Comparison of ENCODE assay signal across 14 cellular contexts in the genomic region with DNA sequence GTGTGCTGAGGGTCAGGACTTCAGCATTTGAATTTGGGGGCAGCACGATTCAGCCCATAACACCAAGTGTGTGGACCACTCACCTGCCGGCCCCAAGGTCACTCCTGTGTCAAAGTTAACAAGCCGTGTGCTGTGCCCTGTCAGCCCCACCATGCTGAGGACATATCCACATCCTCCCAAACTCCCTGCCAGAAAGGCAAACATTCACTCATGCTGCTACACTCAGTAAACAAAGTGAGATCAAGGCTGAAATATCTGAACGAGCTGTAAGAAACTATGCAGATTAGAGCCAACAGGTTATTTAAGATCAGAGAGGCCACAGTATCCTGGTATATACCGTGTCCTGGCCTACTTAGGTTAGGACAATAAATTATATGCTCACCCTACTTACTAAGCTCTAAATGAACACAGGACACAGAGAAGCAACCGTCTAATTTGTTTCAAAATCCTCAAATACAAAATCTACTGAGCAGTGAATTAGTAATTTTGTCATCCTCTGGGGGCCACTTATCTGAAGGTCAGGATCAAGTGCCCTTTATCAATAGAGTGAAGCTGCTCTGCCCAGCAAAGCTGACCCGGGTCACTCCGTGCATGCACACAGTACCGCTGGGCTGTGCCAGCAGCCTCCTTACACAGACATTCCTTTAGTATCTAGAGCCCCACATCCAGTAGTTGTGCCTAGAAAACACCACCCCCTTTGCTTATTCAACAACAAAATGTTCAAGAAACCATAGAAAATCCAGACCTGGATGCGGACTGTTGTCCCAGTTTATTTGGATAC. TPM values are rescaled to one million over a fixed set of nuclear protein-coding genes. Genes with fewer than 3 reads are reported as not detected.
DNase-seq lines count a peak whose midpoint lies in the region; ATAC-seq and TF ChIP-seq lines count a peak whose summit lies in the region.
"Had no signal": no experiment of that assay in that cellular context is flagged by ENCODE, and none has a peak within 500 bp of the region (broad histone marks: within the 10 kb centered on the region; RNA-seq: fewer than 3 reads in every experiment).

No MANE protein-coding gene starts in this region.

- DNase-seq in DMS53 treated with DMSO at 0.1 percent for 48 hours (lab: John Stamatoyannopoulos, UW; ENCODE audit: unreplicated experiment) (peak; percentile 27), caudate nucleus (lab: John Stamatoyannopoulos, UW) (peak in 1 of 61 donors; percentile 13), lung (ENCODE audit: low spot score) (no peak), germinal center (ENCODE audit: low spot score) (no peak), chondrocyte (ENCODE audit: low spot score) (no peak), NCI-H2227 treated with DMSO at 0.1 percent for 48 hours (lab: John Stamatoyannopoulos, UW) (no peak), NCI-H446 (lab: John Stamatoyannopoulos, UW) (no peak)
- DNase-seq: activated CD8-positive, alpha-beta memory T cell treated with anti-CD3 and anti-CD28 coated beads for 24 hours; colonic mucosa; stimulated activated naive CD4-positive, alpha-beta T cell treated with Interleukin-2 at 50 U/mL for 16 hours; WERI-Rb-1 had no signal

- peaks cover 4% of the 10 kb centered on the region for H3K9me3 Mint-ChIP-seq in chondrocyte (ENCODE audit: low read depth)

- TF ChIP-seq CTCF in C4-2B (conservative IDR thresholded peaks at IDR 0.05) (no peak), lung (IDR thresholded peaks at IDR 0.05; ENCODE audit: control extremely low read depth, extremely low read depth) (no peak), chondrocyte (IDR thresholded peaks at IDR 0.05) (no peak)

- H3K27ac ChIP-seq in C4-2B (peak overlapping the region; percentile 76), caudate nucleus (ENCODE audit: low read depth, low read length) (peak overlapping the region; percentile 40), lung (ENCODE audit: low read depth in 1 of 2, low read length in 1 of 2) (peak overlapping the region in 1 of 2 donors; percentile 58)
- H3K27ac ChIP-seq: colonic mucosa, epithelial cell of prostate, prostate gland, WERI-Rb-1 had no signal

- H3K27ac Mint-ChIP-seq in chondrocyte (ENCODE audit: unreplicated experiment): no peak overlapping the region

- peaks cover 0 to 7% of the 10 kb centered on the region in 2 donors for H3K4me1 ChIP-seq in lung (ENCODE audit: control insufficient read depth in 2 of 2, insufficient read depth in 2 of 2, low read length in 2 of 2)
- H3K4me1 ChIP-seq: colonic mucosa, prostate gland had no signal

- no peaks in the 10 kb centered on the region for H3K27me3 ChIP-seq in lung (ENCODE audit: control insufficient read depth, insufficient read depth)
- H3K27me3 ChIP-seq: colonic mucosa had no signal

- H3K36me3 Mint-ChIP-seq in chondrocyte (ENCODE audit: low read depth): peaks cover 2% of the 10 kb centered on the region

- peak; percentile 39 for ATAC-seq in lung (ENCODE audit: insufficient read depth, low FRiP score)

- WGBS in lung, 2 donors: 65 to 79% methylated on average over 10 of the region's 10 CpGs

- H3K4me1 Mint-ChIP-seq in chondrocyte (ENCODE audit: low read depth): peaks cover 6% of the 10 kb centered on the region

- H3K27me3 Mint-ChIP-seq in chondrocyte (ENCODE audit: low read depth): peaks cover 3% of the 10 kb centered on the region

- peaks cover 0 to 2% of the 10 kb centered on the region in 2 donors for H3K9me3 ChIP-seq in lung (ENCODE audit: control insufficient read depth in 2 of 2, insufficient read depth in 1 of 2, low read length in 1 of 2)
- H3K9me3 ChIP-seq: colonic mucosa, prostate gland had no signal

- H3K4me3 Mint-ChIP-seq in chondrocyte (ENCODE audit: unreplicated experiment): no peak overlapping the region

- no peak overlapping the region for H3K4me3 ChIP-seq in lung
- H3K4me3 ChIP-seq: colonic mucosa, prostate gland had no signal

- no peaks in the 10 kb centered on the region for H3K36me3 ChIP-seq in lung (ENCODE audit: control insufficient read depth in 2 of 2, insufficient read depth in 2 of 2, low read length in 2 of 2)
- H3K36me3 ChIP-seq: colonic mucosa, prostate gland, WERI-Rb-1 had no signal

RNA-seq across cellular contexts. Expression of gene RETREG1, which starts 28.2 kb away (rescaled TPM):
- 10 to 100 TPM in 1 of 2 donors, 1 to 10 TPM in 1; 6.8 to 19.5 TPM for total RNA-seq in lung
- 10 to 100 TPM in 1 of 2 donors, 1 to 10 TPM in 1; 8.7 to 10.5 TPM for polyA plus RNA-seq in lung
- 2.8 to 3.3 TPM (median 2.9 TPM) in 3 replicates for total RNA-seq in chondrocyte
